1 cellular context compared by ENCODE assay signal in the genomic region with DNA sequence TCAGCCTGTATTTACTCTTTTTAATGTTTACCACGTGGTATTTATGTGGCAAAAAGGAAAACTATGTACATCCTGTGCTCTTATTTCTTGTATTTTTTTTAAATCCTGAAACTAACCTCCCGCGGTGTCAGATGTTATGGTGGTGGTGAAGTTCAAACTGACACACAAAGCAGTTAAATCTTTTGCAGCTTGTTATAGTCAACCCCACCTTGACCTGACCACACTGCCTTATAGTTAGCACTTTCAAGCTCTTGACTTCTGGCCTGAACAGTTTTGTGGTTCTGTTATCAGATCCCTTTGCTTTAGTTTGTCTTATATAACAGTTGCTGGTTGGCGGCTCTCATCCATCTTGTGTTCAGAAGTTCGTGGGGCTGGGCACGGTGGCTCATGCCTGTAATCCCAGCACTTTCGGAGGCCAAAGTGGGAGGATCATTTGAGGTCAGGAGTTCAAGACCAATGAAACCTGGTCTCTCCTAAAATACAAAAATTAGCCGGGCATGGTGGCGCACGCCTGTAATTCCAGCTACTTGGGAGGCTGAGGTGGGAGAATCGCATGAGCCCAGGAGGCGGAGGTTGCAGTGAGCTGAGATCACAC.
TF ChIP-seq lines count a peak whose summit lies in the region.

No MANE protein-coding gene starts in this region.

TF ChIP-seq in K562, 482 proteins besides CTCF, POLR2A, EP300 and RAD21:
- TF ChIP-seq XRCC3 (IDR thresholded peaks at IDR 0.05) (no peak), CBFA2T3 (IDR thresholded peaks at IDR 0.05) (no peak)
- TF ChIP-seq, protein P1, sequence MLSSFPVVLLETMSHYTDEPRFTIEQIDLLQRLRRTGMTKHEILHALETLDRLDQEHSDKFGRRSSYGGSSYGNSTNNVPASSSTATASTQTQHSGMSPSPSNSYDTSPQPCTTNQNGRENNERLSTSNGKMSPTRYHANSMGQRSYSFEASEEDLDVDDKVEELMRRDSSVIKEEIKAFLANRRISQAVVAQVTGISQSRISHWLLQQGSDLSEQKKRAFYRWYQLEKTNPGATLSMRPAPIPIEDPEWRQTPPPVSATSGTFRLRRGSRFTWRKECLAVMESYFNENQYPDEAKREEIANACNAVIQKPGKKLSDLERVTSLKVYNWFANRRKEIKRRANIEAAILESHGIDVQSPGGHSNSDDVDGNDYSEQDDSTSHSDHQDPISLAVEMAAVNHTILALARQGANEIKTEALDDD (IDR thresholded peaks at IDR 0.05): peak; percentile 59; the same call in 1 of the 2 replicates
